In the genomic region with DNA sequence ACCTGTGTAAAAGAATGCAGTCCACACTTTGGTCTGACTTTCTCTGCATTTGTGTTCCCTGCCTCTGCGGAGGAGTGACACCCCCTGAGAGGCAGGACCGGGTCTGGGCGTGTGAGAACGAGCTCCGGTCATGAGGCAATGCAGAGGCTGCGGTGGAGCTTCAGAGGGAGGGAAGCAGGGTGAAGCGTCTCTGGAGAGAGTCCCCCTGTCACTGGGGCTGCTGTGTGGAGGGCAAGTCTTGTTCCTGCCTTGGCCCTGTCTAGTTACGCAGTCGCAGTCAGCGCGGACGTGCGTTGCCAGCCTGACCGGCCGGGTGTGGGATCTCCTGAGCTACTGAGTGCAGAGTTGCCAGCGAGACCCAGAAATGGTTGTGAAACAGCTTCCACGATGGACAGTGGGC, we compare ENCODE assay signal across 35 cellular contexts. TPM values are rescaled to one million over a fixed set of nuclear protein-coding genes. Genes with fewer than 3 reads are reported as not detected.
DNase-seq lines count a peak whose midpoint lies in the region; ATAC-seq, FAIRE-seq and TF ChIP-seq lines count a peak whose summit lies in the region.
"Had no signal": no experiment of that assay in that cellular context is flagged by ENCODE, and none has a peak within 500 bp of the region (broad histone marks: within the 10 kb centered on the region; RNA-seq: fewer than 3 reads in every experiment).

No MANE protein-coding gene starts in this region.

- no peaks in the 10 kb centered on the region for H3K9me3 ChIP-seq in osteoblast (ENCODE audit: low read depth, low read length)
- H3K9me3 ChIP-seq in HepG2 (ENCODE audit: low read length), result no peaks in the 10 kb centered on the region
- H3K9me3 ChIP-seq: esophagus squamous epithelium, mucosa of descending colon, ovary, stomach, upper lobe of left lung had no signal

- H3K4me1 ChIP-seq in osteoblast (ENCODE audit: insufficient read depth, low read length) (peaks cover 12% of the 10 kb centered on the region), HepG2 (ENCODE audit: insufficient read depth, low read length) (no peaks in the 10 kb centered on the region)
- H3K4me1 ChIP-seq: upper lobe of left lung had no signal

- TF ChIP-seq EP300 in HepG2 (IDR thresholded peaks at IDR 0.05; ENCODE audit: low read depth in 2 of 2, low read length in 2 of 2), result no peak
- no peak for TF ChIP-seq EP300 in HepG2 (CRISPR knock-in tag; IDR thresholded peaks at IDR 0.05; ENCODE audit: borderline replicate concordance)

- H3K4me3 ChIP-seq in osteoblast (ENCODE audit: insufficient read depth, low read length), result no peak overlapping the region
- no peak overlapping the region for H3K4me3 ChIP-seq in HepG2 (replicated peaks in 1 of 3; ENCODE audit: insufficient read depth in 1 of 3, low read depth in 2 of 3, low read length in 3 of 3)
- H3K4me3 ChIP-seq: esophagus squamous epithelium, GM23248, lung, mucosa of descending colon, ovary, SK-N-MC, smooth muscle cell, stomach, upper lobe of left lung had no signal

- H2AFZ ChIP-seq in osteoblast (ENCODE audit: low read length) (no peak overlapping the region), HepG2 (ENCODE audit: low read length) (no peak overlapping the region)
- H2AFZ ChIP-seq: GM23248 had no signal

- H3K9me3 Mint-ChIP-seq in chondrocyte (ENCODE audit: low read depth), result no peaks in the 10 kb centered on the region
- H3K9me3 Mint-ChIP-seq: activated B cell treated with CpG ODN at 0.5 μM for 24 hours; activated CD4-positive, alpha-beta T cell treated with anti-CD3 and anti-CD28 coated beads, Interleukin-2, amount 10 ng/mL, durations not matched to agents 7 days and 5 days; natural killer cell treated with Interleukin-12 subunit alpha and Interleukin-12 subunit beta and Interleukin-15 and Interleukin-18, amount 100 ng/mL, for 72 hours had no signal

- H3K27ac ChIP-seq in osteoblast (ENCODE audit: low read depth, low read length) (no peak overlapping the region), HepG2 (ENCODE audit: extremely low read length, insufficient read depth, low read length) (no peak overlapping the region)
- H3K27ac ChIP-seq: GM23248, ovary, SK-N-MC had no signal

- peaks cover 77% of the 10 kb centered on the region for H3K4me1 Mint-ChIP-seq in chondrocyte (ENCODE audit: low read depth)
- H3K4me1 Mint-ChIP-seq: activated CD4-positive, alpha-beta T cell treated with anti-CD3 and anti-CD28 coated beads, Interleukin-2, amount 10 ng/mL, durations not matched to agents 7 days and 5 days; CD14-positive monocyte had no signal

- peaks cover 6% of the 10 kb centered on the region for H3K36me3 Mint-ChIP-seq in chondrocyte (ENCODE audit: low read depth)
- H3K36me3 Mint-ChIP-seq: activated naive CD8-positive, alpha-beta T cell; CD14-positive monocyte; natural killer cell treated with Interleukin-12 subunit alpha and Interleukin-12 subunit beta and Interleukin-15 and Interleukin-18, amount 100 ng/mL, for 72 hours had no signal

- CTCF ChIA-PET in HepG2 (lab: Yijun Ruan, JAX; ENCODE audit: low intra/inter-chr PET ratio, low total read pairs), result no interaction called here

- intact Hi-C loops in left cardiac atrium (cut with DNase I), result no loop called here
- intact Hi-C loops in Right ventricle myocardium inferior (cut with DNase I), result loop anchor here (2.0 kb wide), 1 partner anchor 48 kb away; a partner anchor contains a TSS
- intact Hi-C loops in HepG2 (cut with micrococcal nuclease; ENCODE audit: unreplicated experiment), result no loop called here

- POLR2A ChIA-PET in HepG2 (lab: Yijun Ruan, JAX), result no interaction called here

- no peaks in the 10 kb centered on the region for H4K20me1 ChIP-seq in osteoblast (ENCODE audit: insufficient read depth, low read length)
- no peaks in the 10 kb centered on the region for H4K20me1 ChIP-seq in HepG2 (ENCODE audit: insufficient read depth, low read length)

- 49% methylated on average over 17 of the region's 17 CpGs for WGBS in HepG2 (ENCODE audit: low lambda C conversion rate)

- DNase-seq in left cardiac atrium (no peak), Right ventricle myocardium inferior (ENCODE audit: missing footprints) (no peak), chondrocyte (ENCODE audit: low spot score) (no peak), osteoblast (ENCODE audit: insufficient read length, low spot score, missing footprints) (peak; percentile 41), ureter (ENCODE audit: low spot score) (peak; percentile 59), Ammon's horn (ENCODE audit: low spot score) (no peak), HepG2 (ENCODE audit: low spot score) (no peak)
- DNase-seq: activated B cell treated with CpG ODN at 0.5 μM for 24 hours; activated CD4-positive, alpha-beta T cell treated with anti-CD3 and anti-CD28 coated beads, Interleukin-2, amount 10 ng/mL, durations not matched to agents 7 days and 5 days; activated effector memory CD4-positive, alpha-beta T cell treated with Interleukin-2 at 50 U/mL for 16 hours; activated T-cell treated with anti-CD3 and anti-CD28 coated beads, Interleukin-2, amount 50 U/mL, for 1 hour; caudate nucleus; DMS79 treated with DMSO at 0.1 percent for 48 hours; esophagus squamous epithelium; foreskin melanocyte; GM23248; kidney glomerular epithelial cell; mucosa of descending colon; NCI-H1105; NCI-H187; NCI-H2171 treated with DMSO at 0.1 percent for 48 hours; NCI-H510A; ovary; retina; stimulated activated CD4-positive, alpha-beta T cell treated with anti-CD3 and anti-CD28 coated beads, Interleukin-1b, Interleukin-23, amount 100 ng/mL, for 48 hours; stomach; T-helper 1 cell had no signal

- H3K36me3 ChIP-seq in osteoblast (ENCODE audit: insufficient read depth, low read length), result peaks cover 5% of the 10 kb centered on the region
- no peaks in the 10 kb centered on the region for H3K36me3 ChIP-seq in HepG2 (replicated peaks in 1 of 2; ENCODE audit: control insufficient read depth in 1 of 2, insufficient read depth in 2 of 2, low read length in 2 of 2)
- H3K36me3 ChIP-seq: ovary, upper lobe of left lung had no signal

- TF ChIP-seq RAD21 in HepG2 (CRISPR knock-in tag; IDR thresholded peaks at IDR 0.05), result no peak

- H3K9ac ChIP-seq in HepG2 (ENCODE audit: insufficient read depth, low read depth, low read length), result no peak overlapping the region
- H3K9ac ChIP-seq: GM23248 had no signal

- H3K27me3 Mint-ChIP-seq in chondrocyte (ENCODE audit: low read depth), result no peaks in the 10 kb centered on the region
- H3K27me3 Mint-ChIP-seq: activated B cell treated with CpG ODN at 0.5 μM for 24 hours had no signal

- H3K27me3 ChIP-seq in osteoblast (ENCODE audit: insufficient read depth, low read length) (no peaks in the 10 kb centered on the region), HepG2 (ENCODE audit: control insufficient read depth in 1 of 2, insufficient read depth in 2 of 2, low read length in 2 of 2) (peaks cover 0 to 29% of the 10 kb centered on the region in 2 experiments; a peak in 3 of 5 replicates)
- H3K27me3 ChIP-seq: esophagus squamous epithelium, ovary, stomach, upper lobe of left lung had no signal

- no TSS peak for BruUV-seq in HepG2 (replicated peaks; lab: Mats Ljungman, UMichigan)

- H3K79me2 ChIP-seq in osteoblast (ENCODE audit: insufficient read depth, low read length) (peaks cover 6% of the 10 kb centered on the region), HepG2 (ENCODE audit: insufficient read depth, low read length) (no peaks in the 10 kb centered on the region)

- in situ Hi-C loops in HepG2 (cut with HindIII; ENCODE audit: extremely low pct_ligation_motif_present, low pct_unique_long_range_greater_than_20kb), result no loop called here

- H3K4me2 ChIP-seq in osteoblast (ENCODE audit: insufficient read depth, low read length), result no peak overlapping the region
- no peak overlapping the region for H3K4me2 ChIP-seq in HepG2 (ENCODE audit: low read depth, low read length)

- H3K27ac Mint-ChIP-seq in chondrocyte (ENCODE audit: unreplicated experiment), result peak overlapping the region; percentile 87
- H3K27ac Mint-ChIP-seq: activated B cell treated with CpG ODN at 0.5 μM for 24 hours; activated CD4-positive, alpha-beta T cell treated with anti-CD3 and anti-CD28 coated beads, Interleukin-2, amount 10 ng/mL, durations not matched to agents 7 days and 5 days; activated naive CD8-positive, alpha-beta T cell; CD14-positive monocyte; natural killer cell treated with Interleukin-12 subunit alpha and Interleukin-12 subunit beta and Interleukin-15 and Interleukin-18, amount 100 ng/mL, for 72 hours had no signal

- peak; percentile 8 to 39 for ATAC-seq in left cardiac atrium
- ATAC-seq in Right ventricle myocardium inferior, result no peak
- ATAC-seq in HepG2, result no peak
- ATAC-seq in GM21447 (IDR thresholded peaks at IDR 0.05; ENCODE audit: unreplicated experiment), result no peak
- ATAC-seq: mucosa of descending colon had no signal

- H3K4me3 Mint-ChIP-seq in chondrocyte (ENCODE audit: unreplicated experiment), result no peak overlapping the region
- H3K4me3 Mint-ChIP-seq: activated B cell treated with CpG ODN at 0.5 μM for 24 hours; activated CD4-positive, alpha-beta T cell treated with anti-CD3 and anti-CD28 coated beads, Interleukin-2, amount 10 ng/mL, durations not matched to agents 7 days and 5 days; activated naive CD8-positive, alpha-beta T cell; natural killer cell treated with Interleukin-12 subunit alpha and Interleukin-12 subunit beta and Interleukin-15 and Interleukin-18, amount 100 ng/mL, for 72 hours had no signal

- FAIRE-seq in HepG2 (lab: Jason Lieb, UNC), result no peak

- TF ChIP-seq CTCF in chondrocyte (IDR thresholded peaks at IDR 0.05) (no peak), osteoblast (IDR thresholded peaks at IDR 0.05; ENCODE audit: extremely low read depth, low read depth, low read length) (no peak), HepG2 (CRISPR knock-in tag; IDR thresholded peaks at IDR 0.05) (no peak)

- TF ChIP-seq POLR2A in HepG2 (IDR thresholded peaks at IDR 0.05; ENCODE audit: insufficient read depth in 1 of 2, low read depth in 2 of 2, low read length in 2 of 2), result no peak

RNA-seq across cellular contexts. Expression of a gene that starts 48.5 kb away (rescaled TPM):
- total RNA-seq in left cardiac atrium (10 to 100 TPM; 22.6 to 39.5 TPM), Right ventricle myocardium inferior (14.5 TPM), chondrocyte (68.0 to 78.8 TPM (median 77.9 TPM) in 3 replicates), osteoblast (85.2 and 85.8 TPM in 2 replicates), ureter (52.9 TPM), HepG2 (2016; rRNA removed; fragmentation: Illumina TruSeq; extraction: Trizol) (0.07 TPM in 1 of 2 replicates, not detected in the other)
- not detected in 2 replicates for total RNA-seq in HepG2 (2016; cell fraction: cytosol; rRNA removed; fragmentation: Illumina TruSeq; extraction: Trizol; ENCODE audit: low read depth)
- not detected in 2 replicates for total RNA-seq in HepG2 (2016; cell fraction: insoluble cytoplasmic fraction; rRNA removed; fragmentation: Illumina TruSeq; extraction: Trizol)
- 0.21 TPM in 1 of 2 replicates, not detected in the other for total RNA-seq in HepG2 (2016; cell fraction: membrane; rRNA removed; fragmentation: Illumina TruSeq; extraction: Trizol)
- 0.25 TPM in 1 of 2 replicates, not detected in the other for total RNA-seq in HepG2 (2016; cell fraction: nucleus; rRNA removed; fragmentation: Illumina TruSeq; extraction: Trizol)
- polyA plus RNA-seq in HepG2 (2011; rRNA removed), result 0.11 and 0.20 TPM in 2 replicates
- polyA plus RNA-seq in HepG2 (2011; cell fraction: cytosol; rRNA removed), result 0.14 and 0.15 TPM in 2 replicates
- polyA plus RNA-seq in HepG2 (2011; cell fraction: nucleus; rRNA removed), result 0.10 and 0.14 TPM in 2 replicates
- not detected in 2 replicates for polyA plus RNA-seq in HepG2 (2012)
- polyA plus RNA-seq in HepG2 (2016; cell fraction: cytosol; fragmentation: Illumina TruSeq; extraction: Trizol; ENCODE audit: low read depth), result 0.07 TPM in 1 of 2 replicates, not detected in the other
- not detected in 2 replicates for polyA plus RNA-seq in HepG2 (2016; cell fraction: insoluble cytoplasmic fraction; fragmentation: Illumina TruSeq; extraction: Trizol; ENCODE audit: low read depth)
- 0.10 TPM in 1 of 2 replicates, not detected in the other for polyA plus RNA-seq in HepG2 (2016; cell fraction: membrane; fragmentation: Illumina TruSeq; extraction: Trizol; ENCODE audit: low read depth)
- not detected in 2 replicates for polyA plus RNA-seq in HepG2 (2016; cell fraction: nucleus; fragmentation: Illumina TruSeq; extraction: Trizol; ENCODE audit: insufficient read depth, low read depth)
- polyA minus RNA-seq in HepG2 (2011; rRNA and poly(A)+ RNA removed; ENCODE audit: low replicate concordance), result 67.8 TPM in 1 of 2 replicates, not detected in the other
- 0.59 and 0.62 TPM in 2 replicates for polyA minus RNA-seq in HepG2 (2011; cell fraction: cytosol; rRNA and poly(A)+ RNA removed)
- 0.37 TPM in 1 of 2 replicates, not detected in the other for polyA minus RNA-seq in HepG2 (2011; cell fraction: nucleus; rRNA and poly(A)+ RNA removed)

Comparison
In these comparisons a context has a peak if more than half of its experiments do, and no peak if none do; other contexts are left out.
1. ATAC-seq: peak in left cardiac atrium (2 of 2); none in Right ventricle myocardium inferior (single experiment), HepG2 (single experiment) and GM21447 (single experiment).
2. DNase-seq: peak in osteoblast (single experiment) and ureter (single experiment); none in left cardiac atrium (single experiment), Right ventricle myocardium inferior (single experiment), chondrocyte (single experiment), Ammon's horn (single experiment) and HepG2 (single experiment).
3. RNA of a gene that starts 48.5 kb away (total RNA-seq): 85.2 to 85.8 TPM in osteoblast, 68.0 to 78.8 TPM in chondrocyte, 52.9 TPM in ureter (single experiment), 22.6 to 39.5 TPM in left cardiac atrium and 14.5 TPM in Right ventricle myocardium inferior (single experiment); 0.07 to 0.25 TPM in HepG2; every median in the first group is over 10 times any median in the second.